ENCODE assay signal across 7 cellular contexts in genomic region chr3:109081746-109082510, GRCh38. TPM values are rescaled to one million over a fixed set of nuclear protein-coding genes. Genes with fewer than 3 reads are reported as not detected.
DNase-seq lines count a peak whose midpoint lies in the region; ATAC-seq, FAIRE-seq and TF ChIP-seq lines count a peak whose summit lies in the region.

No MANE protein-coding gene starts in this region.

- TF ChIP-seq CTCF in adrenal gland (IDR thresholded peaks at IDR 0.05) = peak in 5 of 6 experiments; percentile 47 to 69 (median 56)
- peak; percentile 84 for TF ChIP-seq CTCF in kidney epithelial cell (IDR thresholded peaks at IDR 0.05; ENCODE audit: insufficient read depth, low read length, poor library complexity, severe bottlenecking)

- H3K27me3 ChIP-seq in MG63 (peaks cover 17% of the 10 kb centered on the region), adrenal gland (no peaks in the 10 kb centered on the region), kidney epithelial cell (ENCODE audit: control insufficient read depth, insufficient read depth, low read length) (no peaks in the 10 kb centered on the region)

- H3K9me3 ChIP-seq in MG63 = no peaks in the 10 kb centered on the region
- no peaks in the 10 kb centered on the region for H3K9me3 ChIP-seq in adrenal gland (replicated peaks in 1 of 3)

- H3K4me1 ChIP-seq in adrenal gland (replicated peaks in 1 of 2) = no peaks in the 10 kb centered on the region

- FAIRE-seq in GM12892 (lab: Jason Lieb, UNC) = peak; percentile 93

- H3K36me3 ChIP-seq in MG63 = no peaks in the 10 kb centered on the region
- no peaks in the 10 kb centered on the region for H3K36me3 ChIP-seq in adrenal gland (replicated peaks in 1 of 2)
- H3K36me3 ChIP-seq in kidney epithelial cell (ENCODE audit: control insufficient read depth, insufficient read depth, low read length) = no peaks in the 10 kb centered on the region

- intact Hi-C loops in adrenal gland (cut with DNase I) = no loop called here

- H3K27ac ChIP-seq in adrenal gland = no peak overlapping the region

- WGBS in adrenal gland, 4 donors = 34 to 42% (median 35%) methylated on average over 6 of the region's 6 CpGs

- no peak overlapping the region for H3K4me3 ChIP-seq in MG63
- no peak overlapping the region for H3K4me3 ChIP-seq in adrenal gland
- H3K4me3 ChIP-seq in kidney epithelial cell (ENCODE audit: low read depth, low read length) = no peak overlapping the region

- ATAC-seq in HG02588 (IDR thresholded peaks at IDR 0.05; ENCODE audit: unreplicated experiment) = peak; percentile 99

- peak; percentile 19 for DNase-seq in COLO668 (lab: John Stamatoyannopoulos, UW; ENCODE audit: unreplicated experiment)
- no peak for DNase-seq in GM12892 (ENCODE audit: insufficient read length)
- DNase-seq in MG63 = peak; percentile 34
- peak in 5 of 7 donors; percentile 19 to 42 (median 26) for DNase-seq in adrenal gland
- peak; percentile 63 for DNase-seq in kidney epithelial cell (ENCODE audit: low read depth)
- no peak for DNase-seq in GF-D8 (lab: John Stamatoyannopoulos, UW)

- TF ChIP-seq POLR2A in GM12892 (IDR thresholded peaks at IDR 0.05; ENCODE audit: low read depth, low read length) (no peak), adrenal gland (IDR thresholded peaks at IDR 0.05) (no peak)

RNA-seq across cellular contexts. Expression of gene MORC1, which starts 36.0 kb away (rescaled TPM):
- polyA plus RNA-seq in GM12892 (2012; ENCODE audit: missing spikeins) = not detected
- not detected in 2 replicates for total RNA-seq in MG63 (2014; rRNA removed; shearing (Covaris generic); ENCODE audit: low replicate concordance)
- under 1 TPM in 1 of 8 donors, not detected in 7; 0.11 TPM for total RNA-seq in adrenal gland
- polyA plus RNA-seq in adrenal gland = under 1 TPM in 1 of 3 donors, not detected in 2; 0.15 TPM
- total RNA-seq in kidney epithelial cell = not detected in 2 replicates

RNA-seq across cellular contexts. Expression of gene C3orf85, which starts 54.6 kb away (rescaled TPM):
- not detected for polyA plus RNA-seq in GM12892 (2012; ENCODE audit: missing spikeins)
- total RNA-seq in MG63 (2014; rRNA removed; shearing (Covaris generic); ENCODE audit: low replicate concordance) = not detected in 2 replicates
- total RNA-seq in adrenal gland (not detected), kidney epithelial cell (not detected in 2 replicates)
- not detected for polyA plus RNA-seq in adrenal gland

Comparison
In these comparisons a context has a peak if more than half of its experiments do, and no peak if none do; other contexts are left out.
1. DNase-seq: peak in COLO668 (single experiment), MG63 (single experiment), adrenal gland (5 of 7) and kidney epithelial cell (single experiment); none in GM12892 (single experiment) and GF-D8 (single experiment).